9 cellular contexts compared by ENCODE assay signal in genomic region chr6:52286798-52287432, GRCh38. TPM values are rescaled to one million over a fixed set of nuclear protein-coding genes. Genes with fewer than 3 reads are reported as not detected.
A peak's percentile ranks its signal among the peaks of the same experiment; 100 is the strongest.
DNase-seq lines count a peak whose midpoint lies in the region; ATAC-seq and TF ChIP-seq lines count a peak whose summit lies in the region.
"Had no signal": no experiment of that assay in that cellular context is flagged by ENCODE, and none has a peak within 500 bp of the region (broad histone marks: within the 10 kb centered on the region; RNA-seq: fewer than 3 reads in every experiment).

No MANE protein-coding gene starts in this region.

- peak; percentile 72 for TF ChIP-seq CTCF in KMS-11 (conservative IDR thresholded peaks at IDR 0.05; ENCODE audit: low read depth, low read length)
- TF ChIP-seq CTCF in PC-3 (conservative IDR thresholded peaks at IDR 0.05; ENCODE audit: low read depth, low read length): peak; percentile 92
- TF ChIP-seq CTCF in foreskin keratinocyte (conservative IDR thresholded peaks at IDR 0.05): peak; percentile 86

- peaks cover 6% of the 10 kb centered on the region; the same call in 1 of the 2 replicates for H3K36me3 ChIP-seq in KMS-11 (ENCODE audit: insufficient read depth)
- peaks cover 13% of the 10 kb centered on the region for H3K36me3 ChIP-seq in PC-3 (ENCODE audit: low read depth, low read length)
- H3K36me3 ChIP-seq in trophoblast cell (ENCODE audit: control insufficient read depth in 1 of 2, insufficient read depth in 2 of 2, low read length in 2 of 2): peaks cover 4 to 6% of the 10 kb centered on the region in 2 experiments

- H3K9me3 ChIP-seq in PC-3 (ENCODE audit: low read length): no peaks in the 10 kb centered on the region
- no peaks in the 10 kb centered on the region for H3K9me3 ChIP-seq in trophoblast cell (ENCODE audit: insufficient read depth, low read depth, low read length)

- no peak overlapping the region for H3K4me3 ChIP-seq in KMS-11 (IDR thresholded peaks at IDR 0.05; ENCODE audit: insufficient read depth, low read depth, low read length)
- no peak overlapping the region for H3K4me3 ChIP-seq in PC-3 (ENCODE audit: low read length)
- no peak overlapping the region for H3K4me3 ChIP-seq in trophoblast cell (ENCODE audit: low read depth, low read length)

- H3K27me3 Mint-ChIP-seq in activated T-helper 2 cell treated with anti-CD3 and anti-CD28 coated beads, Interferon-gamma antibody, Interleukin-2, Interleukin-4, amounts not matched to agents 10 μg/mL and 5 μg/mL and 100 μg/mL, durations not matched to agents 14 hours and 24 hours and 36 hours (ENCODE audit: low read depth): no peaks in the 10 kb centered on the region

- CTCF ChIA-PET in PC-3 (lab: Charles Lee): interaction anchor here (1.0 to 1.1 kb wide), 2 partner anchors 113 to 121 kb away, joined by 6 to 10 read pairs; no protein-coding TSS in a partner anchor

- peaks cover 31% of the 10 kb centered on the region for H3K4me1 Mint-ChIP-seq in activated T-helper 2 cell treated with anti-CD3 and anti-CD28 coated beads, Interferon-gamma antibody, Interleukin-2, Interleukin-4, amounts not matched to agents 10 μg/mL and 5 μg/mL and 100 μg/mL, durations not matched to agents 14 hours and 24 hours and 36 hours (ENCODE audit: low read depth)

- DNase-seq in DMS153 (lab: John Stamatoyannopoulos, UW) (peak; percentile 48), PC-3 (peak; percentile 81), foreskin keratinocyte (peak; percentile 14 to 46), trophoblast cell (peak; percentile 35 to 71)
- DNase-seq in activated T-helper 2 cell treated with anti-CD3 and anti-CD28 coated beads, Interferon-gamma antibody, Interleukin-2, Interleukin-4, amounts not matched to agents 10 μg/mL and 5 μg/mL and 100 μg/mL, durations not matched to agents 14 hours and 24 hours and 36 hours (ENCODE audit: low spot score): peak; percentile 28

- no peak overlapping the region for H4K12ac ChIP-seq in trophoblast cell (ENCODE audit: low read depth, low read length)

- BruUV-seq in PC-3 (replicated peaks; lab: Mats Ljungman, UMichigan): no TSS peak

- H2AK5ac ChIP-seq in trophoblast cell (ENCODE audit: low read length): no peak overlapping the region

- H3K9me3 Mint-ChIP-seq in activated T-helper 2 cell treated with anti-CD3 and anti-CD28 coated beads, Interferon-gamma antibody, Interleukin-2, Interleukin-4, amounts not matched to agents 10 μg/mL and 5 μg/mL and 100 μg/mL, durations not matched to agents 14 hours and 24 hours and 36 hours: no peaks in the 10 kb centered on the region

- no peak overlapping the region for H2BK120ac ChIP-seq in trophoblast cell (ENCODE audit: insufficient read depth, low read length, poor library complexity)

- no peaks in the 10 kb centered on the region for H3K9me2 ChIP-seq in PC-3 (replicated peaks; ENCODE audit: low read length)

- H3K79me2 ChIP-seq in KMS-11 (ENCODE audit: insufficient read depth, low read depth) (peaks cover 27% of the 10 kb centered on the region), PC-3 (ENCODE audit: low read length) (peaks cover 27% of the 10 kb centered on the region), trophoblast cell (ENCODE audit: control insufficient read depth, insufficient read depth, low read length, poor library complexity) (peaks cover 4% of the 10 kb centered on the region)

- H3K4ac ChIP-seq in trophoblast cell (ENCODE audit: low read depth, low read length): no peak overlapping the region

- no peak overlapping the region for H2BK5ac ChIP-seq in trophoblast cell (ENCODE audit: low read depth, low read length, poor library complexity)

- no peaks in the 10 kb centered on the region for H3K27me3 ChIP-seq in KMS-11 (ENCODE audit: insufficient read depth, low read depth)
- no peaks in the 10 kb centered on the region for H3K27me3 ChIP-seq in PC-3 (ENCODE audit: low read length)
- no peaks in the 10 kb centered on the region for H3K27me3 ChIP-seq in foreskin keratinocyte
- no peaks in the 10 kb centered on the region for H3K27me3 ChIP-seq in trophoblast cell (ENCODE audit: insufficient read depth, low read length)

- intact Hi-C loops in PC-3 (cut with micrococcal nuclease): loop anchor here (1.0 kb wide), 2 partner anchors 42 to 112 kb away; no protein-coding TSS in a partner anchor
- intact Hi-C loops in activated T-helper 2 cell treated with anti-CD3 and anti-CD28 coated beads, Interferon-gamma antibody, Interleukin-2, Interleukin-4, amounts not matched to agents 10 μg/mL and 5 μg/mL and 100 μg/mL, durations not matched to agents 14 hours and 24 hours and 36 hours (cut with micrococcal nuclease): loop anchor here (1.0 kb wide), 1 partner anchor 9 kb away; no protein-coding TSS in a partner anchor

- peaks cover 6% of the 10 kb centered on the region for H3K79me1 ChIP-seq in trophoblast cell (ENCODE audit: low read length)

- no peak overlapping the region for H3K23ac ChIP-seq in trophoblast cell (ENCODE audit: low read length)

- no peak overlapping the region for H2BK12ac ChIP-seq in trophoblast cell (ENCODE audit: low read length)

- H3K14ac ChIP-seq in trophoblast cell (ENCODE audit: low read length): no peak overlapping the region

- 0 out of 2 replicates have a peak, but pooled peaks cover 2% of the 10 kb centered on the region for H4K20me1 ChIP-seq in KMS-11 (ENCODE audit: insufficient read depth)
- peaks cover 13% of the 10 kb centered on the region; the same call in 1 of the 2 replicates for H4K20me1 ChIP-seq in PC-3 (ENCODE audit: low read length)

- no peak overlapping the region for H3K4me3 Mint-ChIP-seq in activated T-helper 2 cell treated with anti-CD3 and anti-CD28 coated beads, Interferon-gamma antibody, Interleukin-2, Interleukin-4, amounts not matched to agents 10 μg/mL and 5 μg/mL and 100 μg/mL, durations not matched to agents 14 hours and 24 hours and 36 hours (ENCODE audit: low read depth)

- no peaks in the 10 kb centered on the region for H3F3A ChIP-seq in PC-3 (ENCODE audit: low read length, unreplicated experiment)

- peak overlapping the region; percentile 29 for H3K27ac Mint-ChIP-seq in activated T-helper 2 cell treated with anti-CD3 and anti-CD28 coated beads, Interferon-gamma antibody, Interleukin-2, Interleukin-4, amounts not matched to agents 10 μg/mL and 5 μg/mL and 100 μg/mL, durations not matched to agents 14 hours and 24 hours and 36 hours

- H3K18ac ChIP-seq in trophoblast cell (ENCODE audit: low read length): no peak overlapping the region

- H3K9ac ChIP-seq in KMS-11 (no peak overlapping the region), PC-3 (ENCODE audit: low read length) (no peak overlapping the region), trophoblast cell (ENCODE audit: low read length) (no peak overlapping the region)

- H3K4me1 ChIP-seq in KMS-11 (ENCODE audit: low read depth, poor library complexity, severe bottlenecking) (peaks cover 50% of the 10 kb centered on the region), PC-3 (ENCODE audit: insufficient read depth, low read length) (peaks cover 22% of the 10 kb centered on the region), foreskin keratinocyte (peaks cover 6% of the 10 kb centered on the region), trophoblast cell (ENCODE audit: control insufficient read depth in 1 of 2, insufficient read depth in 2 of 2, low read length in 2 of 2) (peaks cover 2 to 3% of the 10 kb centered on the region in 2 experiments)

- peak overlapping the region; percentile 41 for H4K91ac ChIP-seq in trophoblast cell (ENCODE audit: low read depth, low read length)

- H3K27ac ChIP-seq in KMS-11 (peak overlapping the region; percentile 10; the same call in 1 of the 2 replicates), PC-3 (ENCODE audit: low read length) (no peak overlapping the region), foreskin keratinocyte (no peak overlapping the region), trophoblast cell (ENCODE audit: low read depth, low read length) (no peak overlapping the region)

- no peak for ATAC-seq in PC-3
- no peak for ATAC-seq in foreskin keratinocyte
- no peak for ATAC-seq in GM21717 (IDR thresholded peaks at IDR 0.05; ENCODE audit: unreplicated experiment)
- no peak for ATAC-seq in HG03139 (IDR thresholded peaks at IDR 0.05; ENCODE audit: unreplicated experiment)

- whole genome bisulfite sequencing in trophoblast cell (ENCODE audit: extremely low coverage, insufficient coverage, insufficient read length): no CpG with 5 or more reads among the region's 2 CpGs

- H3K36me3 Mint-ChIP-seq in activated T-helper 2 cell treated with anti-CD3 and anti-CD28 coated beads, Interferon-gamma antibody, Interleukin-2, Interleukin-4, amounts not matched to agents 10 μg/mL and 5 μg/mL and 100 μg/mL, durations not matched to agents 14 hours and 24 hours and 36 hours (ENCODE audit: low read depth): peaks cover 18% of the 10 kb centered on the region

- peak overlapping the region; percentile 73; the same call in 1 of the 2 replicates for H3K4me2 ChIP-seq in KMS-11
- no peak overlapping the region for H3K4me2 ChIP-seq in PC-3 (ENCODE audit: low read length)
- no peak overlapping the region for H3K4me2 ChIP-seq in trophoblast cell (ENCODE audit: low read length)

- no peak overlapping the region for H2AFZ ChIP-seq in KMS-11 (ENCODE audit: low read depth)
- H2AFZ ChIP-seq in PC-3 (ENCODE audit: low read length): peak overlapping the region; percentile 27; the same call in 1 of the 2 replicates
- no peak overlapping the region for H2AFZ ChIP-seq in trophoblast cell (ENCODE audit: insufficient read depth, low read length, poor library complexity)

- POLR2A ChIA-PET in PC-3 (lab: Charles Lee; ENCODE audit: unreplicated experiment): no interaction called here

- H4K8ac ChIP-seq in trophoblast cell (ENCODE audit: low read depth, low read length): no peak overlapping the region

RNA-seq across cellular contexts. Expression of gene MCM3, which starts 2.4 kb away (rescaled TPM):
- 201 and 203 TPM in 2 replicates for total RNA-seq in PC-3 (2014; rRNA removed)
- 213 TPM in 2 replicates for total RNA-seq in activated T-helper 2 cell treated with anti-CD3 and anti-CD28 coated beads, Interferon-gamma antibody, Interleukin-2, Interleukin-4, amounts not matched to agents 10 μg/mL and 5 μg/mL and 100 μg/mL, durations not matched to agents 14 hours and 24 hours and 36 hours
- total RNA-seq in foreskin keratinocyte: 125 and 134 TPM in 2 replicates
- 71.5 and 88.1 TPM in 2 replicates for polyA plus RNA-seq in foreskin keratinocyte
- polyA plus RNA-seq in trophoblast cell (2013): 53.0 and 56.6 TPM in 2 replicates

RNA-seq across cellular contexts. Expression of gene IL17F, which starts 42.6 kb away (rescaled TPM):
- total RNA-seq in PC-3 (2014; rRNA removed): not detected in 2 replicates
- not detected in 2 replicates for total RNA-seq in activated T-helper 2 cell treated with anti-CD3 and anti-CD28 coated beads, Interferon-gamma antibody, Interleukin-2, Interleukin-4, amounts not matched to agents 10 μg/mL and 5 μg/mL and 100 μg/mL, durations not matched to agents 14 hours and 24 hours and 36 hours
- total RNA-seq in foreskin keratinocyte: not detected in 2 replicates
- polyA plus RNA-seq in foreskin keratinocyte: not detected in 2 replicates
- polyA plus RNA-seq in trophoblast cell (2013): not detected in 2 replicates
- polyA plus RNA-seq: adipose tissue had no signal

Comparison
In these comparisons a context has a peak if more than half of its experiments do, and no peak if none do; other contexts are left out.
1. DNase-seq: peak in every context shown above with its lines; median percentile 81 in PC-3; 53 in trophoblast cell; 48 in DMS153; 30 in foreskin keratinocyte; 28 in activated T-helper 2 cell treated with anti-CD3 and anti-CD28 coated beads, Interferon-gamma antibody, Interleukin-2, Interleukin-4, amounts not matched to agents 10 μg/mL and 5 μg/mL and 100 μg/mL, durations not matched to agents 14 hours and 24 hours and 36 hours.